15 cellular contexts compared by ENCODE assay signal in the genomic region with DNA sequence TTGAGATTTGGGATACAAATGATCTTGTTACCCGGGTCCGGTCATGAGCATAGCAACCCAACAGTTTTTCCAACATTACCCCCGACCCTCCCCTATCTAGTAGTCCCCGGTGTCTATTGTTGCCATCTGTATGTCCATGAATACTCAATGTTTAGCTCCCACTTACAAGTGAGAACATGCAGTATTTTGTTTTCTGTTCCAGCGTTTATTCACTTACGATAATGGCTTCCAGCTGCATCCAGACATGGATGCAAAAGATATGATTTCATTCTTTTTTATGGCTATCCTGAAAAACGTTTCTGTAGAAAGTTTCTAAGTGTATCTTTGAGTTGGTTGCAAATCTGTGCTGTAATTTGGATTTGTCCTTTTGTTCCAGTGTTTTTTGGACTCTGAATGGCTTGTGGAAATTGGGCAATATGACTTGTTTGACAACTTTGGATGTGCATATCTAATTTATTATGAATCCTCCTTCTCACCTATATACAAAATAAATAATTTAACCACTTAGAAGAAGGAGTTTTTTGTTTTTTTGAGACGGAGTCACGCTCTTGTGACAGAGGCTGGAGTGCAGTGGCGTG. TPM values are rescaled to one million over a fixed set of nuclear protein-coding genes. Genes with fewer than 3 reads are reported as not detected.
A peak's percentile ranks its signal among the peaks of the same experiment; 100 is the strongest.
DNase-seq lines count a peak whose midpoint lies in the region; ATAC-seq and TF ChIP-seq lines count a peak whose summit lies in the region.
"Had no signal": no experiment of that assay in that cellular context is flagged by ENCODE, and none has a peak within 500 bp of the region (broad histone marks: within the 10 kb centered on the region; RNA-seq: fewer than 3 reads in every experiment).

No MANE protein-coding gene starts in this region.

- H3K4me3 ChIP-seq in Loucy (ENCODE audit: low read length, poor library complexity, severe bottlenecking) = no peak overlapping the region
- no peak overlapping the region for H3K4me3 ChIP-seq in esophagus squamous epithelium
- H3K4me3 ChIP-seq in MM.1S (ENCODE audit: low read length) = no peak overlapping the region
- H3K4me3 ChIP-seq: smooth muscle cell, upper lobe of left lung had no signal

- H3K4me1 Mint-ChIP-seq in progenitor cell of endocrine pancreas (ENCODE audit: low read depth) = peaks cover 18% of the 10 kb centered on the region

- H3K36me3 ChIP-seq in Loucy (ENCODE audit: insufficient read depth, low read length) (peaks cover 11% of the 10 kb centered on the region; the same call in 1 of the 2 replicates), esophagus squamous epithelium (peaks cover 0 to 48% (median 0%) of the 10 kb centered on the region in 3 donors), MM.1S (replicated peaks; ENCODE audit: insufficient read depth, low read length) (peaks cover 5% of the 10 kb centered on the region; the same call in 1 of the 2 replicates)

- TF ChIP-seq POLR2A in esophagus squamous epithelium (IDR thresholded peaks at IDR 0.05) = no peak

- H4K20me1 ChIP-seq in Loucy (ENCODE audit: insufficient read depth, low read length, poor library complexity, severe bottlenecking) (peaks cover 55% of the 10 kb centered on the region), MM.1S (ENCODE audit: insufficient read depth, low read length) (peaks cover 4% of the 10 kb centered on the region; the same call in 1 of the 2 replicates)

- H3K9me2 ChIP-seq in Loucy (replicated peaks; ENCODE audit: low read depth, low read length) = no peaks in the 10 kb centered on the region
- H3K9me2 ChIP-seq in MM.1S (replicated peaks; ENCODE audit: insufficient read depth, low read length) = no peaks in the 10 kb centered on the region

- TF ChIP-seq CTCF in 22Rv1 (IDR thresholded peaks at IDR 0.05) (no peak), Loucy (conservative IDR thresholded peaks at IDR 0.05; ENCODE audit: low read length) (no peak), esophagus squamous epithelium (IDR thresholded peaks at IDR 0.05) (no peak), progenitor cell of endocrine pancreas (IDR thresholded peaks at IDR 0.05; ENCODE audit: unreplicated experiment) (no peak), MM.1S (IDR thresholded peaks at IDR 0.05; ENCODE audit: low read length) (no peak)

- H3K4me1 ChIP-seq in Loucy (ENCODE audit: insufficient read depth, low read length, poor library complexity, severe bottlenecking) (peaks cover 36% of the 10 kb centered on the region), esophagus squamous epithelium (peaks cover 35 to 74% (median 45%) of the 10 kb centered on the region in 3 donors), MM.1S (ENCODE audit: low read length) (peaks cover 11% of the 10 kb centered on the region; the same call in 1 of the 2 replicates)

- peaks cover 96% of the 10 kb centered on the region for H3K79me2 ChIP-seq in Loucy (ENCODE audit: insufficient read depth, low read length)
- H3K79me2 ChIP-seq in MM.1S (ENCODE audit: low read length) = peaks cover 96% of the 10 kb centered on the region

- H3K9ac ChIP-seq in Loucy (ENCODE audit: low read depth, low read length, poor library complexity, severe bottlenecking) = no peak overlapping the region
- H3K9ac ChIP-seq in MM.1S (ENCODE audit: low read length) = no peak overlapping the region

- no peaks in the 10 kb centered on the region for H3K27me3 Mint-ChIP-seq in progenitor cell of endocrine pancreas
- H3K27me3 Mint-ChIP-seq: naive B cell had no signal

- H3K4me2 ChIP-seq in Loucy (ENCODE audit: low read depth, low read length, poor library complexity, severe bottlenecking) (peak overlapping the region; percentile 72), MM.1S (ENCODE audit: low read depth, low read length) (no peak overlapping the region)

- no peaks in the 10 kb centered on the region for H3K9me3 Mint-ChIP-seq in progenitor cell of endocrine pancreas (ENCODE audit: low read depth)
- H3K9me3 Mint-ChIP-seq: naive B cell had no signal

- H3K27me3 ChIP-seq in Loucy (ENCODE audit: insufficient read depth, low read length, poor library complexity, severe bottlenecking) (no peaks in the 10 kb centered on the region), esophagus squamous epithelium (no peaks in the 10 kb centered on the region), MM.1S (replicated peaks; ENCODE audit: insufficient read depth, low read length) (no peaks in the 10 kb centered on the region)
- H3K27me3 ChIP-seq: upper lobe of left lung had no signal

- peaks cover 15% of the 10 kb centered on the region for H3K36me3 Mint-ChIP-seq in progenitor cell of endocrine pancreas (ENCODE audit: insufficient read depth)

- H3K27ac ChIP-seq in 22Rv1 (0 out of 2 replicates have a peak overlapping the region, but pooled peaks have one; percentile 9), esophagus squamous epithelium (peak overlapping the region; percentile 35 to 100 (median 61)), MM.1S (ENCODE audit: low read length) (no peak overlapping the region)

- 39 to 41% methylated on average over 10 of the region's 10 CpGs for WGBS in esophagus squamous epithelium, 2 donors

- no peak overlapping the region for H3K4me3 Mint-ChIP-seq in progenitor cell of endocrine pancreas (ENCODE audit: low read depth)

- H3K9me3 ChIP-seq in Loucy (ENCODE audit: insufficient read depth, low read depth, low read length) (no peaks in the 10 kb centered on the region), esophagus squamous epithelium (no peaks in the 10 kb centered on the region), MM.1S (replicated peaks; ENCODE audit: insufficient read depth, low read length) (no peaks in the 10 kb centered on the region)
- H3K9me3 ChIP-seq: upper lobe of left lung had no signal

- intact Hi-C loops in esophagus squamous epithelium (cut with DNase I) = no loop called here

- ATAC-seq in HG03521 (IDR thresholded peaks at IDR 0.05; ENCODE audit: unreplicated experiment) = no peak
- ATAC-seq in HG02884 (IDR thresholded peaks at IDR 0.05; ENCODE audit: unreplicated experiment) = no peak

- no peak for DNase-seq in esophagus squamous epithelium (lab: John Stamatoyannopoulos, UW)
- no peak for DNase-seq in progenitor cell of endocrine pancreas (ENCODE audit: low spot score, unreplicated experiment)
- no peak for DNase-seq in MM.1S
- no peak for DNase-seq in EL
- DNase-seq: dermis blood vessel endothelial cell, DMS53, naive B cell, NCI-H1048, upper lobe of left lung had no signal

- H3K27ac Mint-ChIP-seq in progenitor cell of endocrine pancreas = peak overlapping the region; percentile 58

- peaks cover 10% of the 10 kb centered on the region; the same call in 1 of the 2 replicates for H3F3A ChIP-seq in Loucy (ENCODE audit: low read depth)
- H3F3A ChIP-seq in MM.1S (ENCODE audit: insufficient read depth, low read length) = no peaks in the 10 kb centered on the region

- H2AFZ ChIP-seq in Loucy (ENCODE audit: low read length) = no peak overlapping the region
- H2AFZ ChIP-seq in MM.1S (ENCODE audit: low read length) = no peak overlapping the region

RNA-seq across cellular contexts. Expression of a gene that starts 11.8 kb away (rescaled TPM):
- total RNA-seq in esophagus squamous epithelium = 10 to 100 TPM; 58.2 to 78.4 (median 62.0) TPM
- 90.5 and 92.6 TPM in 2 replicates for total RNA-seq in progenitor cell of endocrine pancreas

RNA-seq across cellular contexts. Expression of a gene that starts 31.9 kb away (rescaled TPM):
- total RNA-seq in esophagus squamous epithelium (under 1 TPM in 1 of 4 donors, not detected in 3; 0.76 TPM), progenitor cell of endocrine pancreas (35.1 and 35.7 TPM in 2 replicates)
- total RNA-seq: dermis blood vessel endothelial cell, kidney epithelial cell, smooth muscle cell had no signal

RNA-seq across cellular contexts. Expression of a gene that starts 49.8 kb away (rescaled TPM):
- 10 to 100 TPM; 24.9 to 72.9 (median 51.1) TPM for total RNA-seq in esophagus squamous epithelium
- total RNA-seq in progenitor cell of endocrine pancreas = 101 and 106 TPM in 2 replicates

RNA-seq across cellular contexts. Expression of a gene that starts 55.6 kb away (rescaled TPM):
- not detected for total RNA-seq in esophagus squamous epithelium
- 0.10 TPM in 1 of 2 replicates, not detected in the other for total RNA-seq in progenitor cell of endocrine pancreas
- total RNA-seq: dermis blood vessel endothelial cell, kidney epithelial cell, upper lobe of left lung had no signal

Comparison
In these comparisons a context has a peak if more than half of its experiments do, and no peak if none do; other contexts are left out.
1. RNA of a gene that starts 31.9 kb away (total RNA-seq): 35.1 to 35.7 TPM in progenitor cell of endocrine pancreas; 0.76 TPM in esophagus squamous epithelium; every median in the first group is over 10 times any median in the second.